In genomic region chr1:54314691-54315455, GRCh38 we compare ENCODE assay signal across 13 cellular contexts.
DNase-seq lines count a peak whose midpoint lies in the region; ATAC-seq and TF ChIP-seq lines count a peak whose summit lies in the region.
"Had no signal": no experiment of that assay in that cellular context is flagged by ENCODE, and none has a peak within 500 bp of the region (broad histone marks: within the 10 kb centered on the region; RNA-seq: fewer than 3 reads in every experiment).

No MANE protein-coding gene starts in this region.

- H3K27me3 ChIP-seq in CD4-positive, alpha-beta T cell (ENCODE audit: control insufficient read depth, insufficient read depth, low read length), result no peaks in the 10 kb centered on the region
- no peaks in the 10 kb centered on the region for H3K27me3 ChIP-seq in HUES48 (ENCODE audit: control insufficient read depth, insufficient read depth, low read length)
- H3K27me3 ChIP-seq in naive thymus-derived CD4-positive, alpha-beta T cell (ENCODE audit: control insufficient read depth in 2 of 2, insufficient read depth in 2 of 2, low read length in 2 of 2), result no peaks in the 10 kb centered on the region
- H3K27me3 ChIP-seq: BLaER1 treated with 17β-estradiol and CSF1 and Interleukin-3, amounts not matched to agents 10 nM and 100 nM had no signal

- CTCF ChIA-PET in CD4-positive, alpha-beta T cell (lab: Charles Lee), result interaction anchor here (1.4 kb wide), 1 partner anchor 174 kb away, joined by 4 read pairs; no protein-coding TSS in a partner anchor
- CTCF ChIA-PET in naive thymus-derived CD4-positive, alpha-beta T cell (lab: Charles Lee), result no interaction called here

- POLR2A ChIA-PET in CD4-positive, alpha-beta T cell (lab: Charles Lee), result no interaction called here
- POLR2A ChIA-PET in naive thymus-derived CD4-positive, alpha-beta T cell (lab: Charles Lee), result no interaction called here

- no peaks in the 10 kb centered on the region for H3K9me3 Mint-ChIP-seq in CD4-positive, alpha-beta T cell
- H3K9me3 Mint-ChIP-seq in naive thymus-derived CD4-positive, alpha-beta T cell, result no peaks in the 10 kb centered on the region
- H3K9me3 Mint-ChIP-seq: activated naive CD4-positive, alpha-beta T cell treated with anti-CD3 and anti-CD28 coated beads, Interleukin-2, amount 10 ng/mL, durations not matched to agents 7 days and 5 days; stimulated activated naive B cell treated with anti-CD40 and anti-IgM and Interleukin-4, amounts not matched to agents 10 μg/mL and 1 μg/mL and 100 μg/mL, for 72 hours had no signal

- intact Hi-C loops in CD4-positive, alpha-beta T cell (cut with DNase I, micrococcal nuclease), result no loop called here
- intact Hi-C loops in naive thymus-derived CD4-positive, alpha-beta T cell (cut with micrococcal nuclease), result loop anchor here in 1 of 2 donors (5.0 kb wide), 2 partner anchors 38 to 42 kb away; no protein-coding TSS in a partner anchor

- H3K27me3 Mint-ChIP-seq in CD4-positive, alpha-beta T cell, result no peaks in the 10 kb centered on the region
- no peaks in the 10 kb centered on the region for H3K27me3 Mint-ChIP-seq in naive thymus-derived CD4-positive, alpha-beta T cell
- H3K27me3 Mint-ChIP-seq: activated naive CD4-positive, alpha-beta T cell treated with anti-CD3 and anti-CD28 coated beads, Interleukin-2, amount 10 ng/mL, durations not matched to agents 7 days and 5 days; stimulated activated naive B cell treated with anti-CD40 and anti-IgM and Interleukin-4, amounts not matched to agents 10 μg/mL and 1 μg/mL and 100 μg/mL, for 72 hours had no signal

- H3K4me1 ChIP-seq in HUES48 (ENCODE audit: control insufficient read depth, insufficient read depth, low read length), result peaks cover 56% of the 10 kb centered on the region
- peaks cover 4 to 39% of the 10 kb centered on the region in 2 donors for H3K4me1 ChIP-seq in naive thymus-derived CD4-positive, alpha-beta T cell (ENCODE audit: control insufficient read depth in 2 of 2, insufficient read depth in 2 of 2, low read length in 2 of 2)

- peak overlapping the region; percentile 75 for H3K27ac Mint-ChIP-seq in CD4-positive, alpha-beta T cell
- H3K27ac Mint-ChIP-seq in naive thymus-derived CD4-positive, alpha-beta T cell, result peak overlapping the region; percentile 31 to 93 (median 83)
- H3K27ac Mint-ChIP-seq: activated naive CD4-positive, alpha-beta T cell treated with anti-CD3 and anti-CD28 coated beads, Interleukin-2, amount 10 ng/mL, durations not matched to agents 7 days and 5 days; stimulated activated naive B cell treated with anti-CD40 and anti-IgM and Interleukin-4, amounts not matched to agents 10 μg/mL and 1 μg/mL and 100 μg/mL, for 72 hours had no signal

- no peak overlapping the region for H3K9ac ChIP-seq in HUES48 (ENCODE audit: low read depth, low read length)

- no peak overlapping the region for H3K4me3 Mint-ChIP-seq in CD4-positive, alpha-beta T cell
- peak overlapping the region in 4 of 10 donors; percentile 2 to 58 (median 25) for H3K4me3 Mint-ChIP-seq in naive thymus-derived CD4-positive, alpha-beta T cell
- H3K4me3 Mint-ChIP-seq: activated naive CD4-positive, alpha-beta T cell treated with anti-CD3 and anti-CD28 coated beads, Interleukin-2, amount 10 ng/mL, durations not matched to agents 7 days and 5 days; stimulated activated naive B cell treated with anti-CD40 and anti-IgM and Interleukin-4, amounts not matched to agents 10 μg/mL and 1 μg/mL and 100 μg/mL, for 72 hours had no signal

- DNase-seq in CD4-positive, alpha-beta T cell, result no peak
- DNase-seq in cerebellar cortex (ENCODE audit: low spot score) (peak; percentile 69), RPMI8226 (no peak), HK-2 (ENCODE audit: unreplicated experiment) (no peak), left lobe of liver (ENCODE audit: low spot score) (no peak)
- DNase-seq in naive thymus-derived CD4-positive, alpha-beta T cell, result no peak
- DNase-seq in activated CD8-positive, alpha-beta memory T cell treated with anti-CD3 and anti-CD28 coated beads, Interleukin-2, amount 50 U/mL, for 48 hours, result no peak
- DNase-seq: activated naive CD4-positive, alpha-beta T cell treated with anti-CD3 and anti-CD28 coated beads, Interleukin-2, amount 10 ng/mL, durations not matched to agents 7 days and 5 days; NCI-H187; stimulated activated naive B cell treated with anti-CD40 and anti-IgM and Interleukin-4, amounts not matched to agents 10 μg/mL and 1 μg/mL and 100 μg/mL, for 72 hours had no signal

- 0 out of 2 replicates have a peak, but pooled peaks cover 3% of the 10 kb centered on the region for H3K36me3 ChIP-seq in HUES48 (ENCODE audit: control insufficient read depth, insufficient read depth, low read length)
- H3K36me3 ChIP-seq in naive thymus-derived CD4-positive, alpha-beta T cell (ENCODE audit: control insufficient read depth in 2 of 3, insufficient read depth in 3 of 3, low read length in 3 of 3), result no peaks in the 10 kb centered on the region

- ATAC-seq in CD4-positive, alpha-beta T cell (ENCODE audit: poor library complexity), result no peak
- ATAC-seq in naive thymus-derived CD4-positive, alpha-beta T cell, result no peak
- ATAC-seq in left lobe of liver, result no peak
- ATAC-seq: stimulated activated naive B cell treated with anti-CD40 and anti-IgM and Interleukin-4, amounts not matched to agents 10 μg/mL and 1 μg/mL and 100 μg/mL, for 72 hours had no signal

- peaks cover 84% of the 10 kb centered on the region for H3K4me1 Mint-ChIP-seq in CD4-positive, alpha-beta T cell (ENCODE audit: low read depth)
- H3K4me1 Mint-ChIP-seq in naive thymus-derived CD4-positive, alpha-beta T cell, result peaks cover 46 to 83% (median 79%) of the 10 kb centered on the region in 7 donors

- no peak for TF ChIP-seq CTCF in CD4-positive, alpha-beta T cell (IDR thresholded peaks at IDR 0.05)

- H3K4me3 ChIP-seq in HUES48 (ENCODE audit: low read depth, low read length), result no peak overlapping the region
- H3K4me3 ChIP-seq in naive thymus-derived CD4-positive, alpha-beta T cell (ENCODE audit: low read length), result no peak overlapping the region
- H3K4me3 ChIP-seq: BLaER1 treated with 17β-estradiol and CSF1 and Interleukin-3, amounts not matched to agents 10 nM and 100 nM had no signal

- no peaks in the 10 kb centered on the region for H3K9me3 ChIP-seq in CD4-positive, alpha-beta T cell (ENCODE audit: control insufficient read depth, low read length)
- no peaks in the 10 kb centered on the region for H3K9me3 ChIP-seq in HUES48 (ENCODE audit: control insufficient read depth, insufficient read depth, low read length)
- no peaks in the 10 kb centered on the region for H3K9me3 ChIP-seq in naive thymus-derived CD4-positive, alpha-beta T cell (ENCODE audit: control insufficient read depth in 2 of 3, low read length in 3 of 3)
- H3K9me3 ChIP-seq: BLaER1 treated with 17β-estradiol and CSF1 and Interleukin-3, amounts not matched to agents 10 nM and 100 nM had no signal

- H3K36me3 Mint-ChIP-seq in CD4-positive, alpha-beta T cell (ENCODE audit: low read depth), result no peaks in the 10 kb centered on the region
- peaks cover 0 to 9% (median 5%) of the 10 kb centered on the region in 5 donors for H3K36me3 Mint-ChIP-seq in naive thymus-derived CD4-positive, alpha-beta T cell
- H3K36me3 Mint-ChIP-seq: stimulated activated naive B cell treated with anti-CD40 and anti-IgM and Interleukin-4, amounts not matched to agents 10 μg/mL and 1 μg/mL and 100 μg/mL, for 72 hours had no signal

- H3K27ac ChIP-seq in CD4-positive, alpha-beta T cell (ENCODE audit: low read depth, low read length), result no peak overlapping the region
- H3K27ac ChIP-seq in HUES48 (ENCODE audit: low read depth, low read length), result peak overlapping the region; percentile 27
- H3K27ac ChIP-seq in naive thymus-derived CD4-positive, alpha-beta T cell (ENCODE audit: low read depth, low read length), result peak overlapping the region; percentile 44
- H3K27ac ChIP-seq: BLaER1 treated with 17β-estradiol and CSF1 and Interleukin-3, amounts not matched to agents 10 nM and 100 nM; HL-60 had no signal
